In the genomic region with DNA sequence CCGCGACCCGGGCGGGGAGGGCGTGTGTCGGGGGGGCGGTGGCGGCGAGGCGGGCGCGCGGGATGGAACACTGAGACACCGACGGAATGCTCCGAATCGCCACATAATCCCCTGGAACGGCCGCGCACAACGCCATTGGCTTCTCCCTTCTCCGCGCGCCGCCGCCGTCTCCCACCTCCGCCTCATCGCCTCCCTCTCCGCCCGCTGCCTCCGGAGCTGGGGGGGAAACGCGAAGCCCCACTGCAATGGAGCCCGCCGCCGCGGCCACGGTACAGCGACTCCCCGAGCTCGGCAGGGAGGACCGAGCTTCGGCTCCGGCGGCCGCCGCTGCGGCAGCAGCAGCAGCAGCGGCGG, we compare ENCODE assay signal across 8 cellular contexts. TPM values are rescaled to one million over a fixed set of nuclear protein-coding genes. Genes with fewer than 3 reads are reported as not detected.
DNase-seq lines count a peak whose midpoint lies in the region; ATAC-seq and FAIRE-seq lines count a peak whose summit lies in the region.

A gene (plus strand): TSS at position 103 of the 354 bp plus-strand sequence. CDS start 143 bp downstream, at position 246.

- no peaks in the 10 kb centered on the region for H3K9me3 ChIP-seq in iPS-18a (ENCODE audit: control insufficient read depth, low read depth, low read length)

- H3K36me3 ChIP-seq in iPS-18a (ENCODE audit: control insufficient read depth, low read depth, low read length), result no peaks in the 10 kb centered on the region

- no peaks in the 10 kb centered on the region for H3K27me3 Mint-ChIP-seq in activated T-cell treated with anti-CD3 and anti-CD28 coated beads, Interleukin-2, amount 50 U/mL, for 4 hours (ENCODE audit: low read depth)
- peaks cover 9% of the 10 kb centered on the region for H3K27me3 Mint-ChIP-seq in activated T-helper 2 cell treated with anti-CD3 and anti-CD28 coated beads, Interferon-gamma antibody, Interleukin-2, Interleukin-4, amounts not matched to agents 10 μg/mL and 5 μg/mL and 100 μg/mL, durations not matched to agents 14 hours and 24 hours and 36 hours (ENCODE audit: low read depth)
- no peaks in the 10 kb centered on the region for H3K27me3 Mint-ChIP-seq in stimulated activated naive CD8-positive, alpha-beta T cell treated with anti-CD3 and anti-CD28 coated beads, Interleukin-15, Interleukin-2, amounts not matched to agents 100 ng/mL and 50 ng/mL, for 24 hours

- no peaks in the 10 kb centered on the region for H3K27me3 ChIP-seq in iPS-18a (ENCODE audit: control insufficient read depth, insufficient read depth, low read length)

- no peak for DNase-seq in activated T-cell treated with anti-CD3 and anti-CD28 coated beads, Interleukin-2, amount 50 U/mL, for 4 hours
- no peak for DNase-seq in activated T-cell treated with anti-CD3 and anti-CD28 coated beads, Interleukin-2, amount 50 U/mL, for 1 hour
- DNase-seq in activated T-helper 2 cell treated with anti-CD3 and anti-CD28 coated beads, Interferon-gamma antibody, Interleukin-2, Interleukin-4, amounts not matched to agents 10 μg/mL and 5 μg/mL and 100 μg/mL, durations not matched to agents 14 hours and 24 hours and 36 hours (ENCODE audit: low spot score), result no peak
- no peak for DNase-seq in T-helper 9 cell
- DNase-seq in urothelium cell line (ENCODE audit: low spot score), result no peak

- intact Hi-C loops in activated T-helper 2 cell treated with anti-CD3 and anti-CD28 coated beads, Interferon-gamma antibody, Interleukin-2, Interleukin-4, amounts not matched to agents 10 μg/mL and 5 μg/mL and 100 μg/mL, durations not matched to agents 14 hours and 24 hours and 36 hours (cut with micrococcal nuclease), result loop anchor here (1.0 to 10.0 kb wide), 11 partner anchors 69 to 707 kb away; a partner anchor contains a TSS

- H3K9ac ChIP-seq in iPS-18a (ENCODE audit: low read length), result peak within 1 kb of the TSS; percentile 72

- peak within 1 kb of the TSS; percentile 76 for H3K27ac Mint-ChIP-seq in activated T-helper 2 cell treated with anti-CD3 and anti-CD28 coated beads, Interferon-gamma antibody, Interleukin-2, Interleukin-4, amounts not matched to agents 10 μg/mL and 5 μg/mL and 100 μg/mL, durations not matched to agents 14 hours and 24 hours and 36 hours
- H3K27ac Mint-ChIP-seq in stimulated activated naive CD8-positive, alpha-beta T cell treated with anti-CD3 and anti-CD28 coated beads, Interleukin-15, Interleukin-2, amounts not matched to agents 100 ng/mL and 50 ng/mL, for 24 hours, result peak within 1 kb of the TSS; percentile 79

- peaks cover 34% of the 10 kb centered on the region for H3K4me1 ChIP-seq in iPS-18a (ENCODE audit: control insufficient read depth, low read depth, low read length)

- H3K4me1 Mint-ChIP-seq in activated T-cell treated with anti-CD3 and anti-CD28 coated beads, Interleukin-2, amount 50 U/mL, for 4 hours (ENCODE audit: low read depth), result peaks cover 26% of the 10 kb centered on the region
- peaks cover 35% of the 10 kb centered on the region for H3K4me1 Mint-ChIP-seq in activated T-helper 2 cell treated with anti-CD3 and anti-CD28 coated beads, Interferon-gamma antibody, Interleukin-2, Interleukin-4, amounts not matched to agents 10 μg/mL and 5 μg/mL and 100 μg/mL, durations not matched to agents 14 hours and 24 hours and 36 hours (ENCODE audit: low read depth)
- H3K4me1 Mint-ChIP-seq in stimulated activated naive CD8-positive, alpha-beta T cell treated with anti-CD3 and anti-CD28 coated beads, Interleukin-15, Interleukin-2, amounts not matched to agents 100 ng/mL and 50 ng/mL, for 24 hours (ENCODE audit: low read depth), result peaks cover 41% of the 10 kb centered on the region

- no peak for FAIRE-seq in urothelium cell line (lab: Jason Lieb, UNC)

- H3K36me3 Mint-ChIP-seq in activated T-cell treated with anti-CD3 and anti-CD28 coated beads, Interleukin-2, amount 50 U/mL, for 4 hours (ENCODE audit: insufficient read depth), result no peaks in the 10 kb centered on the region
- H3K36me3 Mint-ChIP-seq in activated T-helper 2 cell treated with anti-CD3 and anti-CD28 coated beads, Interferon-gamma antibody, Interleukin-2, Interleukin-4, amounts not matched to agents 10 μg/mL and 5 μg/mL and 100 μg/mL, durations not matched to agents 14 hours and 24 hours and 36 hours (ENCODE audit: low read depth), result peaks cover 11% of the 10 kb centered on the region
- H3K36me3 Mint-ChIP-seq in stimulated activated naive CD8-positive, alpha-beta T cell treated with anti-CD3 and anti-CD28 coated beads, Interleukin-15, Interleukin-2, amounts not matched to agents 100 ng/mL and 50 ng/mL, for 24 hours (ENCODE audit: low read depth), result no peaks in the 10 kb centered on the region

- peak within 1 kb of the TSS; percentile 87 for H3K4me3 Mint-ChIP-seq in activated T-cell treated with anti-CD3 and anti-CD28 coated beads, Interleukin-2, amount 50 U/mL, for 4 hours
- H3K4me3 Mint-ChIP-seq in activated T-helper 2 cell treated with anti-CD3 and anti-CD28 coated beads, Interferon-gamma antibody, Interleukin-2, Interleukin-4, amounts not matched to agents 10 μg/mL and 5 μg/mL and 100 μg/mL, durations not matched to agents 14 hours and 24 hours and 36 hours (ENCODE audit: low read depth), result peak within 1 kb of the TSS; percentile 80
- H3K4me3 Mint-ChIP-seq in stimulated activated naive CD8-positive, alpha-beta T cell treated with anti-CD3 and anti-CD28 coated beads, Interleukin-15, Interleukin-2, amounts not matched to agents 100 ng/mL and 50 ng/mL, for 24 hours, result peak within 1 kb of the TSS; percentile 81

- no peaks in the 10 kb centered on the region for H3K9me3 Mint-ChIP-seq in activated T-cell treated with anti-CD3 and anti-CD28 coated beads, Interleukin-2, amount 50 U/mL, for 4 hours
- H3K9me3 Mint-ChIP-seq in activated T-helper 2 cell treated with anti-CD3 and anti-CD28 coated beads, Interferon-gamma antibody, Interleukin-2, Interleukin-4, amounts not matched to agents 10 μg/mL and 5 μg/mL and 100 μg/mL, durations not matched to agents 14 hours and 24 hours and 36 hours, result no peaks in the 10 kb centered on the region
- no peaks in the 10 kb centered on the region for H3K9me3 Mint-ChIP-seq in stimulated activated naive CD8-positive, alpha-beta T cell treated with anti-CD3 and anti-CD28 coated beads, Interleukin-15, Interleukin-2, amounts not matched to agents 100 ng/mL and 50 ng/mL, for 24 hours

- H3K27ac ChIP-seq in iPS-18a (ENCODE audit: low read length), result peak within 1 kb of the TSS; percentile 55

- peak within 1 kb of the TSS; percentile 74 for H3K4me3 ChIP-seq in iPS-18a (ENCODE audit: low read length)

- peak; percentile 49 to 53 for ATAC-seq in activated T-cell treated with anti-CD3 and anti-CD28 coated beads, Interleukin-2, amount 50 U/mL, for 4 hours
- ATAC-seq in HG03064 (IDR thresholded peaks at IDR 0.05; ENCODE audit: low read depth, unreplicated experiment), result peak; percentile 13

RNA-seq across cellular contexts. Expression of the gene that starts here (rescaled TPM):
- total RNA-seq in activated T-cell treated with anti-CD3 and anti-CD28 coated beads, Interleukin-2, amount 50 U/mL, for 4 hours, result 1 to 10 TPM; 4.0 to 6.7 (median 4.3) TPM
- 31.1 and 31.8 TPM in 2 replicates for total RNA-seq in activated T-helper 2 cell treated with anti-CD3 and anti-CD28 coated beads, Interferon-gamma antibody, Interleukin-2, Interleukin-4, amounts not matched to agents 10 μg/mL and 5 μg/mL and 100 μg/mL, durations not matched to agents 14 hours and 24 hours and 36 hours
